Comparison of ENCODE assay signal across 1 cellular context in genomic region chr18:77870894-77871293, GRCh38.
TF ChIP-seq lines count a peak whose summit lies in the region.

No MANE protein-coding gene starts in this region.

TF ChIP-seq in WTC11, 78 proteins besides CTCF, POLR2A, EP300 and RAD21 (continued from another document):
- TF ChIP-seq EMX1 (CRISPR knock-in tag; IDR thresholded peaks at IDR 0.05), result no peak
TF ChIP-seq in WTC11: peak in this region for 0.
